In the genomic region with DNA sequence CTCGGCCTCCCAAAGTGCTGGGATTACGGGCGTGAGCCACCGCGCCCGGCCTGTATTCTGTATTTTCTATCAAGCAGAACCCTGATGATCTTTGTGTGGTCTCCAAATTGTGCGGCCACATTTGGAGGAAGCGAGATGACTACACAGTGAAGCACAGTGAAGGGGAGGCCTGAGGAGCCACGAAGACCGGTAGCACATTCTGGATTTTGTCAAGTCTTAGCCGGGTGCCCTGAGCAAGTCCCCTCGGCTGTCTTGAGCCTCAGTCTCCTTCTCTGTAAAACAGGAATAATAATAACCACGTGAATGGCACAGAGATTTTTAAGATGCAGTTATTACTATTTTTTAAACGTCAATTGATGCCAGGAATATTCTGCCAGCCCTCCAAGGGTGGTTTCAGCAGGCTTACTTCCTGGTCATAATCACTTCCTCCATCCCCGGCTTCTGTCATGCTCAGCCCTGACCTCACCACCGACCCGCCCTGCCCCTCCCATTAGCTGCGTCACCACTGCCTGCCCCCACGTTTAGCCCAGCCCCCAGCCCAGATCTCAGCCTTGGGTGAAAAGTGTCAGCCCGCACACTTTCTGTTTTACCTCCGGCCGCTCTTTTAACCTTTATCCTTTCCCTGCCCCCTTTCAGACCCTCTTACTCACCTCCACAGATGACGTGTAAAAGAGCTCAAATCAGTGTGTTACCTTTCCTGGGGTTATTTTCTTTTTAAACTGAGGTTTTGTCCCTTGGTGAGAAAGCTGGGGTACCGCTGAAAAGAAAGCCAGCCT, we compare ENCODE assay signal across 1 cellular context.
TF ChIP-seq lines count a peak whose summit lies in the region.

No MANE protein-coding gene starts in this region.

TF ChIP-seq in HepG2, 621 proteins besides CTCF, POLR2A, EP300 and RAD21 (continued from another document and continues in another):
- TF ChIP-seq, protein P1, sequence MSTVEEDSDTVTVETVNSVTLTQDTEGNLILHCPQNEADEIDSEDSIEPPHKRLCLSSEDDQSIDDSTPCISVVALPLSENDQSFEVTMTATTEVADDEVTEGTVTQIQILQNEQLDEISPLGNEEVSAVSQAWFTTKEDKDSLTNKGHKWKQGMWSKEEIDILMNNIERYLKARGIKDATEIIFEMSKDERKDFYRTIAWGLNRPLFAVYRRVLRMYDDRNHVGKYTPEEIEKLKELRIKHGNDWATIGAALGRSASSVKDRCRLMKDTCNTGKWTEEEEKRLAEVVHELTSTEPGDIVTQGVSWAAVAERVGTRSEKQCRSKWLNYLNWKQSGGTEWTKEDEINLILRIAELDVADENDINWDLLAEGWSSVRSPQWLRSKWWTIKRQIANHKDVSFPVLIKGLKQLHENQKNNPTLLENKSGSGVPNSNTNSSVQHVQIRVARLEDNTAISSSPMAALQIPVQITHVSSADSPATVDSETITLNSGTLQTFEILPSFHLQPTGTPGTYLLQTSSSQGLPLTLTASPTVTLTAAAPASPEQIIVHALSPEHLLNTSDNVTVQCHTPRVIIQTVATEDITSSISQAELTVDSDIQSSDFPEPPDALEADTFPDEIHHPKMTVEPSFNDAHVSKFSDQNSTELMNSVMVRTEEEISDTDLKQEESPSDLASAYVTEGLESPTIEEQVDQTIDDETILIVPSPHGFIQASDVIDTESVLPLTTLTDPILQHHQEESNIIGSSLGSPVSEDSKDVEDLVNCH (CRISPR knock-in tag; IDR thresholded peaks at IDR 0.05), result no peak
- TF ChIP-seq ZNF292 (CRISPR knock-in tag; IDR thresholded peaks at IDR 0.05; ENCODE audit: borderline replicate concordance, low read depth) (no peak), SPEN (CRISPR knock-in tag; IDR thresholded peaks at IDR 0.05; ENCODE audit: low read depth) (peak; percentile 35; the same call in 1 of the 2 replicates), ZNF746 (CRISPR knock-in tag; IDR thresholded peaks at IDR 0.05) (0 out of 2 replicates have a peak, but pooled peaks have one; percentile 25), ZNF878 (CRISPR knock-in tag; IDR thresholded peaks at IDR 0.05) (no peak), FOSL2 (CRISPR knock-in tag; IDR thresholded peaks at IDR 0.05) (peak; percentile 68), HOXA3 (CRISPR knock-in tag; IDR thresholded peaks at IDR 0.05) (peak; percentile 88), CREB1 (IDR thresholded peaks at IDR 0.05) (peak; percentile 88), CREB1 (CRISPR knock-in tag; IDR thresholded peaks at IDR 0.05) (peak; percentile 95), FOXK1 (CRISPR knock-in tag; IDR thresholded peaks at IDR 0.05; ENCODE audit: borderline replicate concordance, low read depth) (no peak), CEBPB (IDR thresholded peaks at IDR 0.05; ENCODE audit: borderline replicate concordance, low read depth, low read length) (0 out of 2 replicates have a peak, but pooled peaks have one; percentile 10), ZNF556 (CRISPR knock-in tag; IDR thresholded peaks at IDR 0.05; ENCODE audit: borderline replicate concordance) (peak; percentile 37; the same call in 1 of the 2 replicates), TBL1XR1 (IDR thresholded peaks at IDR 0.05; ENCODE audit: borderline replicate concordance, low read length, partially characterized antibody) (peak; percentile 24), MTF2 (CRISPR knock-in tag; IDR thresholded peaks at IDR 0.05; ENCODE audit: borderline replicate concordance) (no peak), NCOR1 (IDR thresholded peaks at IDR 0.05; ENCODE audit: borderline replicate concordance, low read length) (0 out of 2 replicates have a peak, but pooled peaks have one; percentile 20), ZNF343 (CRISPR knock-in tag; IDR thresholded peaks at IDR 0.05) (no peak), SUZ12 (IDR thresholded peaks at IDR 0.05; ENCODE audit: low read depth, low read length) (no peak), PRPF4 (IDR thresholded peaks at IDR 0.05; ENCODE audit: low read depth, low read length, poor library complexity, severe bottlenecking) (peak; percentile 59), CREM (IDR thresholded peaks at IDR 0.05) (peak; percentile 83), CREM (CRISPR knock-in tag; IDR thresholded peaks at IDR 0.05) (no peak), AGO2 (optimal IDR thresholded peaks at IDR 0.05; ENCODE audit: low read depth, low read length) (no peak), ARNT2 (CRISPR knock-in tag; IDR thresholded peaks at IDR 0.05; ENCODE audit: low read depth) (0 out of 2 replicates have a peak, but pooled peaks have one; percentile 22), LCORL (IDR thresholded peaks at IDR 0.05) (no peak), LCORL (CRISPR knock-in tag; IDR thresholded peaks at IDR 0.05) (0 out of 2 replicates have a peak, but pooled peaks have one; percentile 40), ZNF652 (CRISPR knock-in tag; IDR thresholded peaks at IDR 0.05; ENCODE audit: borderline replicate concordance, low read depth) (peak; percentile 52; the same call in 1 of the 2 replicates), MAZ (IDR thresholded peaks at IDR 0.05; ENCODE audit: borderline replicate concordance, low read depth, low read length) (0 out of 2 replicates have a peak, but pooled peaks have one; percentile 51), MAZ (CRISPR knock-in tag; IDR thresholded peaks at IDR 0.05; ENCODE audit: low read depth) (no peak), PPARG (CRISPR knock-in tag; conservative IDR thresholded peaks at IDR 0.05) (no peak), ZNF138 (CRISPR knock-in tag; IDR thresholded peaks at IDR 0.05; ENCODE audit: low read depth) (no peak), ZNF501 (CRISPR knock-in tag; IDR thresholded peaks at IDR 0.05) (0 out of 2 replicates have a peak, but pooled peaks have one; percentile 26)
- TF ChIP-seq, protein P2, sequence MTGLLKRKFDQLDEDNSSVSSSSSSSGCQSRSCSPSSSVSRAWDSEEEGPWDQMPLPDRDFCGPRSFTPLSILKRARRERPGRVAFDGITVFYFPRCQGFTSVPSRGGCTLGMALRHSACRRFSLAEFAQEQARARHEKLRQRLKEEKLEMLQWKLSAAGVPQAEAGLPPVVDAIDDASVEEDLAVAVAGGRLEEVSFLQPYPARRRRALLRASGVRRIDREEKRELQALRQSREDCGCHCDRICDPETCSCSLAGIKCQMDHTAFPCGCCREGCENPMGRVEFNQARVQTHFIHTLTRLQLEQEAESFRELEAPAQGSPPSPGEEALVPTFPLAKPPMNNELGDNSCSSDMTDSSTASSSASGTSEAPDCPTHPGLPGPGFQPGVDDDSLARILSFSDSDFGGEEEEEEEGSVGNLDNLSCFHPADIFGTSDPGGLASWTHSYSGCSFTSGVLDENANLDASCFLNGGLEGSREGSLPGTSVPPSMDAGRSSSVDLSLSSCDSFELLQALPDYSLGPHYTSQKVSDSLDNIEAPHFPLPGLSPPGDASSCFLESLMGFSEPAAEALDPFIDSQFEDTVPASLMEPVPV (CRISPR knock-in tag; IDR thresholded peaks at IDR 0.05), result no peak
- TF ChIP-seq, protein P3, sequence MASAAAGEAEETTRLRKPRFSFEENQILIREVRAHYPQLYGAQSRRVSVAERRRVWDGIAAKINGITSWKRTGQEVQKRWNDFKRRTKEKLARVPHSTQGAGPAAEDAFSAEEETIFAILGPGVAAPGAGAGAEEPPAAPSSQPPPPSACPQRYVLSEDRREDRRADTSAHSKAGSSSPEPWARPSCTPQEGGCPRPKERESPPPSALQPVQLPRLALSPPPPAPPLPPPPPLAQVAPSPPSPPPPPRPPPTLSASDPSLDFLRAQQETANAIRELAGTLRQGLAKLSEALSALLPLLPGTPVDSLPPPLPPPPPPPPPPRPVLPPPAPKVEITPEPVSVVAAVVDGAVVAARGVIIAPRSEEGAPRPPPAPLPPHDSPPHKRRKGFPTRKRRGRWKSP (CRISPR knock-in tag; IDR thresholded peaks at IDR 0.05), result 0 out of 2 replicates have a peak, but pooled peaks have one; percentile 28
- TF ChIP-seq, protein P4, sequence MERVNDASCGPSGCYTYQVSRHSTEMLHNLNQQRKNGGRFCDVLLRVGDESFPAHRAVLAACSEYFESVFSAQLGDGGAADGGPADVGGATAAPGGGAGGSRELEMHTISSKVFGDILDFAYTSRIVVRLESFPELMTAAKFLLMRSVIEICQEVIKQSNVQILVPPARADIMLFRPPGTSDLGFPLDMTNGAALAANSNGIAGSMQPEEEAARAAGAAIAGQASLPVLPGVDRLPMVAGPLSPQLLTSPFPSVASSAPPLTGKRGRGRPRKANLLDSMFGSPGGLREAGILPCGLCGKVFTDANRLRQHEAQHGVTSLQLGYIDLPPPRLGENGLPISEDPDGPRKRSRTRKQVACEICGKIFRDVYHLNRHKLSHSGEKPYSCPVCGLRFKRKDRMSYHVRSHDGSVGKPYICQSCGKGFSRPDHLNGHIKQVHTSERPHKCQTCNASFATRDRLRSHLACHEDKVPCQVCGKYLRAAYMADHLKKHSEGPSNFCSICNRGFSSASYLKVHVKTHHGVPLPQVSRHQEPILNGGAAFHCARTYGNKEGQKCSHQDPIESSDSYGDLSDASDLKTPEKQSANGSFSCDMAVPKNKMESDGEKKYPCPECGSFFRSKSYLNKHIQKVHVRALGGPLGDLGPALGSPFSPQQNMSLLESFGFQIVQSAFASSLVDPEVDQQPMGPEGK (CRISPR knock-in tag; IDR thresholded peaks at IDR 0.05), result peak; percentile 63
- TF ChIP-seq, protein P5, sequence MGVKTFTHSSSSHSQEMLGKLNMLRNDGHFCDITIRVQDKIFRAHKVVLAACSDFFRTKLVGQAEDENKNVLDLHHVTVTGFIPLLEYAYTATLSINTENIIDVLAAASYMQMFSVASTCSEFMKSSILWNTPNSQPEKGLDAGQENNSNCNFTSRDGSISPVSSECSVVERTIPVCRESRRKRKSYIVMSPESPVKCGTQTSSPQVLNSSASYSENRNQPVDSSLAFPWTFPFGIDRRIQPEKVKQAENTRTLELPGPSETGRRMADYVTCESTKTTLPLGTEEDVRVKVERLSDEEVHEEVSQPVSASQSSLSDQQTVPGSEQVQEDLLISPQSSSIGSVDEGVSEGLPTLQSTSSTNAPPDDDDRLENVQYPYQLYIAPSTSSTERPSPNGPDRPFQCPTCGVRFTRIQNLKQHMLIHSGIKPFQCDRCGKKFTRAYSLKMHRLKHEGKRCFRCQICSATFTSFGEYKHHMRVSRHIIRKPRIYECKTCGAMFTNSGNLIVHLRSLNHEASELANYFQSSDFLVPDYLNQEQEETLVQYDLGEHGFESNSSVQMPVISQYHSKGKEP (CRISPR knock-in tag; IDR thresholded peaks at IDR 0.05), result no peak
- TF ChIP-seq, protein P6, sequence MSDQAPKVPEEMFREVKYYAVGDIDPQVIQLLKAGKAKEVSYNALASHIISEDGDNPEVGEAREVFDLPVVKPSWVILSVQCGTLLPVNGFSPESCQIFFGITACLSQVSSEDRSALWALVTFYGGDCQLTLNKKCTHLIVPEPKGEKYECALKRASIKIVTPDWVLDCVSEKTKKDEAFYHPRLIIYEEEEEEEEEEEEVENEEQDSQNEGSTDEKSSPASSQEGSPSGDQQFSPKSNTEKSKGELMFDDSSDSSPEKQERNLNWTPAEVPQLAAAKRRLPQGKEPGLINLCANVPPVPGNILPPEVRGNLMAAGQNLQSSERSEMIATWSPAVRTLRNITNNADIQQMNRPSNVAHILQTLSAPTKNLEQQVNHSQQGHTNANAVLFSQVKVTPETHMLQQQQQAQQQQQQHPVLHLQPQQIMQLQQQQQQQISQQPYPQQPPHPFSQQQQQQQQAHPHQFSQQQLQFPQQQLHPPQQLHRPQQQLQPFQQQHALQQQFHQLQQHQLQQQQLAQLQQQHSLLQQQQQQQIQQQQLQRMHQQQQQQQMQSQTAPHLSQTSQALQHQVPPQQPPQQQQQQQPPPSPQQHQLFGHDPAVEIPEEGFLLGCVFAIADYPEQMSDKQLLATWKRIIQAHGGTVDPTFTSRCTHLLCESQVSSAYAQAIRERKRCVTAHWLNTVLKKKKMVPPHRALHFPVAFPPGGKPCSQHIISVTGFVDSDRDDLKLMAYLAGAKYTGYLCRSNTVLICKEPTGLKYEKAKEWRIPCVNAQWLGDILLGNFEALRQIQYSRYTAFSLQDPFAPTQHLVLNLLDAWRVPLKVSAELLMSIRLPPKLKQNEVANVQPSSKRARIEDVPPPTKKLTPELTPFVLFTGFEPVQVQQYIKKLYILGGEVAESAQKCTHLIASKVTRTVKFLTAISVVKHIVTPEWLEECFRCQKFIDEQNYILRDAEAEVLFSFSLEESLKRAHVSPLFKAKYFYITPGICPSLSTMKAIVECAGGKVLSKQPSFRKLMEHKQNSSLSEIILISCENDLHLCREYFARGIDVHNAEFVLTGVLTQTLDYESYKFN (CRISPR knock-in tag; conservative IDR thresholded peaks at IDR 0.05), result peak; percentile 77
- TF ChIP-seq, protein P7, sequence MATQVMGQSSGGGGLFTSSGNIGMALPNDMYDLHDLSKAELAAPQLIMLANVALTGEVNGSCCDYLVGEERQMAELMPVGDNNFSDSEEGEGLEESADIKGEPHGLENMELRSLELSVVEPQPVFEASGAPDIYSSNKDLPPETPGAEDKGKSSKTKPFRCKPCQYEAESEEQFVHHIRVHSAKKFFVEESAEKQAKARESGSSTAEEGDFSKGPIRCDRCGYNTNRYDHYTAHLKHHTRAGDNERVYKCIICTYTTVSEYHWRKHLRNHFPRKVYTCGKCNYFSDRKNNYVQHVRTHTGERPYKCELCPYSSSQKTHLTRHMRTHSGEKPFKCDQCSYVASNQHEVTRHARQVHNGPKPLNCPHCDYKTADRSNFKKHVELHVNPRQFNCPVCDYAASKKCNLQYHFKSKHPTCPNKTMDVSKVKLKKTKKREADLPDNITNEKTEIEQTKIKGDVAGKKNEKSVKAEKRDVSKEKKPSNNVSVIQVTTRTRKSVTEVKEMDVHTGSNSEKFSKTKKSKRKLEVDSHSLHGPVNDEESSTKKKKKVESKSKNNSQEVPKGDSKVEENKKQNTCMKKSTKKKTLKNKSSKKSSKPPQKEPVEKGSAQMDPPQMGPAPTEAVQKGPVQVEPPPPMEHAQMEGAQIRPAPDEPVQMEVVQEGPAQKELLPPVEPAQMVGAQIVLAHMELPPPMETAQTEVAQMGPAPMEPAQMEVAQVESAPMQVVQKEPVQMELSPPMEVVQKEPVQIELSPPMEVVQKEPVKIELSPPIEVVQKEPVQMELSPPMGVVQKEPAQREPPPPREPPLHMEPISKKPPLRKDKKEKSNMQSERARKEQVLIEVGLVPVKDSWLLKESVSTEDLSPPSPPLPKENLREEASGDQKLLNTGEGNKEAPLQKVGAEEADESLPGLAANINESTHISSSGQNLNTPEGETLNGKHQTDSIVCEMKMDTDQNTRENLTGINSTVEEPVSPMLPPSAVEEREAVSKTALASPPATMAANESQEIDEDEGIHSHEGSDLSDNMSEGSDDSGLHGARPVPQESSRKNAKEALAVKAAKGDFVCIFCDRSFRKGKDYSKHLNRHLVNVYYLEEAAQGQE (IDR thresholded peaks at IDR 0.05; ENCODE audit: borderline replicate concordance in 1 of 2, low read depth in 1 of 2, low read length in 2 of 2), result 0 out of 4 replicates have a peak, but pooled peaks of 1 of the 2 experiments have one; percentile 31
- TF ChIP-seq, protein P8, sequence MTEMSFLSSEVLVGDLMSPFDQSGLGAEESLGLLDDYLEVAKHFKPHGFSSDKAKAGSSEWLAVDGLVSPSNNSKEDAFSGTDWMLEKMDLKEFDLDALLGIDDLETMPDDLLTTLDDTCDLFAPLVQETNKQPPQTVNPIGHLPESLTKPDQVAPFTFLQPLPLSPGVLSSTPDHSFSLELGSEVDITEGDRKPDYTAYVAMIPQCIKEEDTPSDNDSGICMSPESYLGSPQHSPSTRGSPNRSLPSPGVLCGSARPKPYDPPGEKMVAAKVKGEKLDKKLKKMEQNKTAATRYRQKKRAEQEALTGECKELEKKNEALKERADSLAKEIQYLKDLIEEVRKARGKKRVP (CRISPR knock-in tag; IDR thresholded peaks at IDR 0.05), result peak in 1 of 2 experiments; percentile 39; a peak in 1 of 4 replicates
- TF ChIP-seq, protein P9, sequence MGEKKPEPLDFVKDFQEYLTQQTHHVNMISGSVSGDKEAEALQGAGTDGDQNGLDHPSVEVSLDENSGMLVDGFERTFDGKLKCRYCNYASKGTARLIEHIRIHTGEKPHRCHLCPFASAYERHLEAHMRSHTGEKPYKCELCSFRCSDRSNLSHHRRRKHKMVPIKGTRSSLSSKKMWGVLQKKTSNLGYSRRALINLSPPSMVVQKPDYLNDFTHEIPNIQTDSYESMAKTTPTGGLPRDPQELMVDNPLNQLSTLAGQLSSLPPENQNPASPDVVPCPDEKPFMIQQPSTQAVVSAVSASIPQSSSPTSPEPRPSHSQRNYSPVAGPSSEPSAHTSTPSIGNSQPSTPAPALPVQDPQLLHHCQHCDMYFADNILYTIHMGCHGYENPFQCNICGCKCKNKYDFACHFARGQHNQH (CRISPR knock-in tag; IDR thresholded peaks at IDR 0.05), result peak; percentile 28; the same call in 1 of the 2 replicates
